ENCODE assay signal across 8 cellular contexts in genomic region chr12:130838284-130838950, GRCh38. TPM values are rescaled to one million over a fixed set of nuclear protein-coding genes. Genes with fewer than 3 reads are reported as not detected.
A peak's percentile ranks its signal among the peaks of the same experiment; 100 is the strongest.
DNase-seq lines count a peak whose midpoint lies in the region; TF ChIP-seq lines count a peak whose summit lies in the region.

No MANE protein-coding gene starts in this region.

- no peak for TF ChIP-seq POLR2A in NB4 (IDR thresholded peaks at IDR 0.05; ENCODE audit: extremely low read depth, insufficient read length)

- CTCF ChIA-PET in GM10248 (lab: Yijun Ruan, JAX), result interaction anchor here (1.0 to 4.8 kb wide), 4 partner anchors 12 to 76 kb away, joined by 3 to 36 read pairs (median 4); no protein-coding TSS in a partner anchor

- peak overlapping the region; percentile 71 for H3K27ac Mint-ChIP-seq in neural crest cell (ENCODE audit: unreplicated experiment)

- TF ChIP-seq CTCF in GM10248 (IDR thresholded peaks at IDR 0.05; ENCODE audit: control extremely low read depth, extremely low read depth, low read depth, missing control alignments) (no peak), NB4 (IDR thresholded peaks at IDR 0.05; ENCODE audit: low read depth, low read length) (no peak), fibroblast of villous mesenchyme (IDR thresholded peaks at IDR 0.05; ENCODE audit: insufficient read depth, low read depth, low read length) (no peak), neural crest cell (conservative IDR thresholded peaks at IDR 0.05) (no peak)

- peaks cover 5% of the 10 kb centered on the region for H3K27me3 ChIP-seq in H7 (ENCODE audit: control insufficient read depth, insufficient read depth, low read length)

- no peaks in the 10 kb centered on the region for H3K36me3 Mint-ChIP-seq in neural crest cell (ENCODE audit: low read depth)

- peak; percentile 39 for DNase-seq in GM10248 (ENCODE audit: extremely low spot score)
- DNase-seq in H7, result no peak
- DNase-seq in NB4 (ENCODE audit: low read depth), result peak; percentile 44
- DNase-seq in activated T-cell treated with anti-CD3 and anti-CD28 coated beads for 24 hours (ENCODE audit: low read depth), result peak; percentile 12
- peak; percentile 27 for DNase-seq in fibroblast of villous mesenchyme (ENCODE audit: low read depth)
- DNase-seq in neural crest cell (ENCODE audit: low read depth, low spot score), result peak; percentile 31
- DNase-seq in epidermal melanocyte (ENCODE audit: insufficient read length, low spot score), result no peak
- no peak for DNase-seq in EL

- H3K27me3 Mint-ChIP-seq in neural crest cell (ENCODE audit: low read depth), result no peaks in the 10 kb centered on the region

- no peaks in the 10 kb centered on the region for H3K36me3 ChIP-seq in H7 (replicated peaks; ENCODE audit: control insufficient read depth, insufficient read depth, low read length)

- POLR2A ChIA-PET in GM10248 (lab: Yijun Ruan, JAX), result no interaction called here

- H3K4me3 Mint-ChIP-seq in neural crest cell, result peak overlapping the region; percentile 92

- H3K4me1 Mint-ChIP-seq in neural crest cell, result peaks cover 34% of the 10 kb centered on the region

- H3K4me3 ChIP-seq in H7 (ENCODE audit: insufficient read depth, low read depth, low read length), result peak overlapping the region; percentile 79
- peak overlapping the region; percentile 58 for H3K4me3 ChIP-seq in NB4 (ENCODE audit: low read depth, low read length)
- peak overlapping the region; percentile 86 for H3K4me3 ChIP-seq in fibroblast of villous mesenchyme (ENCODE audit: low read depth, low read length)

- H3K9me3 Mint-ChIP-seq in neural crest cell, result no peaks in the 10 kb centered on the region

RNA-seq across cellular contexts. Expression of gene STX2, which starts 0.6 kb away (rescaled TPM):
- 19.3 and 24.9 TPM in 2 replicates for total RNA-seq in H7 (2014; rRNA removed; shearing (Covaris generic))
- total RNA-seq in fibroblast of villous mesenchyme, result 41.9 and 58.3 TPM in 2 replicates
- total RNA-seq in neural crest cell, result 31.0 and 32.7 TPM in 2 replicates

RNA-seq across cellular contexts. Expression of gene RAN, which starts 33.4 kb away (rescaled TPM):
- total RNA-seq in H7 (2014; rRNA removed; shearing (Covaris generic)), result 1,191 and 1,396 TPM in 2 replicates
- total RNA-seq in fibroblast of villous mesenchyme (514 and 614 TPM in 2 replicates), neural crest cell (1,593 and 1,610 TPM in 2 replicates)

Comparison
In these comparisons a context has a peak if more than half of its experiments do, and no peak if none do; other contexts are left out.
1. DNase-seq: peak in GM10248 (single experiment), NB4 (single experiment), activated T-cell treated with anti-CD3 and anti-CD28 coated beads for 24 hours (single experiment), fibroblast of villous mesenchyme (single experiment) and neural crest cell (single experiment); none in H7 (single experiment), epidermal melanocyte (single experiment) and EL (single experiment).
2. Peak in every context shown above with its lines, with median percentiles within 50 percentile points of each other: H3K4me3 ChIP-seq.